ENCODE assay signal across 8 cellular contexts in genomic region chr3:33636125-33636855, GRCh38.
DNase-seq lines count a peak whose midpoint lies in the region; ATAC-seq and TF ChIP-seq lines count a peak whose summit lies in the region.

No MANE protein-coding gene starts in this region.

- H3K4me1 ChIP-seq in Peyer's patch (peaks cover 0 to 7% (median 0%) of the 10 kb centered on the region in 4 donors), neuronal stem cell (ENCODE audit: control insufficient read depth in 2 of 2, insufficient read depth in 1 of 2, low read depth in 1 of 2, low read length in 2 of 2) (no peaks in the 10 kb centered on the region)

- H3K36me3 ChIP-seq in Peyer's patch: peaks cover 0 to 5% (median 0%) of the 10 kb centered on the region in 3 donors
- peaks cover 3 to 17% of the 10 kb centered on the region in 2 donors for H3K36me3 ChIP-seq in neuronal stem cell (replicated peaks in 1 of 2; ENCODE audit: control insufficient read depth in 2 of 2, insufficient read depth in 2 of 2, low read length in 2 of 2)

- H3K4me3 ChIP-seq in Peyer's patch: no peak overlapping the region
- no peak overlapping the region for H3K4me3 ChIP-seq in neuronal stem cell (ENCODE audit: low read length in 2 of 2)

- no peak overlapping the region for H3K27ac ChIP-seq in Peyer's patch
- H3K27ac ChIP-seq in neuronal stem cell (replicated peaks; ENCODE audit: low read length): no peak overlapping the region

- no peak overlapping the region for H3K4me2 ChIP-seq in neuronal stem cell (ENCODE audit: insufficient read depth, low read length, poor library complexity, severe bottlenecking)

- no peak overlapping the region for H3K14ac ChIP-seq in neuronal stem cell (ENCODE audit: low read length)

- H3K4ac ChIP-seq in neuronal stem cell (ENCODE audit: low read length): no peak overlapping the region

- TF ChIP-seq POLR2A in Peyer's patch (IDR thresholded peaks at IDR 0.05): no peak

- no peak for ATAC-seq in GM21717 (IDR thresholded peaks at IDR 0.05; ENCODE audit: unreplicated experiment)

- H2AK5ac ChIP-seq in neuronal stem cell (ENCODE audit: low read depth, low read length): no peak overlapping the region

- H4K8ac ChIP-seq in neuronal stem cell (ENCODE audit: low read depth, low read length): no peak overlapping the region

- DNase-seq in DMS114 treated with DMSO at 0.1 percent for 48 hours (lab: John Stamatoyannopoulos, UW; ENCODE audit: unreplicated experiment) (peak; percentile 46), HT1080 (ENCODE audit: low read depth) (peak; percentile 62), Peyer's patch (no peak), epidermal melanocyte (ENCODE audit: insufficient read length, low spot score) (peak; percentile 19), neuronal stem cell (ENCODE audit: low spot score) (peak; percentile 44), activated gamma-delta T cell treated with Interleukin-2 at 50 U/mL for 16 hours (no peak), NCI-H1436 (lab: John Stamatoyannopoulos, UW) (no peak)

- H3K79me1 ChIP-seq in neuronal stem cell (ENCODE audit: low read depth, low read length): no peaks in the 10 kb centered on the region

- no peak overlapping the region for H3K18ac ChIP-seq in neuronal stem cell (ENCODE audit: low read length)

- TF ChIP-seq CTCF in Peyer's patch (IDR thresholded peaks at IDR 0.05): peak in 5 of 6 experiments; percentile 46 to 63 (median 54)

- H3K27me3 ChIP-seq in Peyer's patch: no peaks in the 10 kb centered on the region
- no peaks in the 10 kb centered on the region for H3K27me3 ChIP-seq in neuronal stem cell (ENCODE audit: control insufficient read depth in 3 of 3, insufficient read depth in 3 of 3, low read depth in 1 of 3, low read length in 3 of 3)

- H2BK15ac ChIP-seq in neuronal stem cell (ENCODE audit: low read length): no peak overlapping the region

- no peak overlapping the region for H3K9ac ChIP-seq in neuronal stem cell (ENCODE audit: low read depth, low read length, poor library complexity)

- H2AFZ ChIP-seq in neuronal stem cell (ENCODE audit: low read length): no peak overlapping the region

- no peak overlapping the region for H2BK5ac ChIP-seq in neuronal stem cell (ENCODE audit: low read length)

- WGBS in neuronal stem cell (ENCODE audit: extremely low coverage in 2 of 2, insufficient read length in 2 of 2, insufficient replicate concordance in 1 of 2), 2 donors: no CpG with 5 or more reads among the region's 6 CpGs

- no peak overlapping the region for H2BK120ac ChIP-seq in neuronal stem cell (ENCODE audit: low read depth, low read length)

- no peak overlapping the region for H2BK12ac ChIP-seq in neuronal stem cell (ENCODE audit: low read length)

- H3K23ac ChIP-seq in neuronal stem cell (ENCODE audit: low read depth, low read length, poor library complexity): no peak overlapping the region

- no peak overlapping the region for H4K91ac ChIP-seq in neuronal stem cell (ENCODE audit: low read depth, low read length, poor library complexity)

- H3K9me3 ChIP-seq in Peyer's patch (no peaks in the 10 kb centered on the region), neuronal stem cell (replicated peaks in 1 of 2; ENCODE audit: control insufficient read depth in 2 of 2, insufficient read depth in 1 of 2, low read depth in 1 of 2, low read length in 2 of 2) (no peaks in the 10 kb centered on the region)

Comparison
In these comparisons a context has a peak if more than half of its experiments do, and no peak if none do; other contexts are left out.
1. DNase-seq: peak in DMS114 treated with DMSO at 0.1 percent for 48 hours (single experiment), HT1080 (single experiment), epidermal melanocyte (single experiment) and neuronal stem cell (single experiment); none in Peyer's patch (0 of 3), activated gamma-delta T cell treated with Interleukin-2 at 50 U/mL for 16 hours (single experiment) and NCI-H1436 (single experiment).